ENCODE assay signal across 8 cellular contexts in genomic region chr14:49860988-49861387, GRCh38. TPM values are rescaled to one million over a fixed set of nuclear protein-coding genes. Genes with fewer than 3 reads are reported as not detected.
DNase-seq lines count a peak whose midpoint lies in the region; ATAC-seq and TF ChIP-seq lines count a peak whose summit lies in the region.

No MANE protein-coding gene starts in this region.

- H4K20me1 ChIP-seq in OCI-LY1 (ENCODE audit: insufficient read depth, low read length): no peaks in the 10 kb centered on the region

- H3K27me3 Mint-ChIP-seq in CD4-positive, alpha-beta T cell: peaks cover 15% of the 10 kb centered on the region
- peaks cover 2% of the 10 kb centered on the region for H3K27me3 Mint-ChIP-seq in HFFc6 (ENCODE audit: insufficient read depth)

- no peaks in the 10 kb centered on the region for H3K36me3 ChIP-seq in OCI-LY1 (ENCODE audit: insufficient read depth, low read length)
- H3K36me3 ChIP-seq in rectal smooth muscle tissue (ENCODE audit: control insufficient read depth, insufficient read depth, low read length): no peaks in the 10 kb centered on the region

- TF ChIP-seq CTCF in CD4-positive, alpha-beta T cell (IDR thresholded peaks at IDR 0.05): no peak
- no peak for TF ChIP-seq CTCF in OCI-LY1 (IDR thresholded peaks at IDR 0.05; ENCODE audit: low read length)
- no peak for TF ChIP-seq CTCF in fibroblast of pulmonary artery (IDR thresholded peaks at IDR 0.05; ENCODE audit: low read length, missing control alignments)
- no peak for TF ChIP-seq CTCF in HFFc6 (IDR thresholded peaks at IDR 0.05)

- no peaks in the 10 kb centered on the region for H3K9me2 ChIP-seq in OCI-LY1 (ENCODE audit: low read depth, low read length)

- peaks cover 7% of the 10 kb centered on the region; the same call in 1 of the 2 replicates for H3F3A ChIP-seq in OCI-LY1 (ENCODE audit: insufficient read depth, low read length)

- no peaks in the 10 kb centered on the region for H3K9me3 ChIP-seq in CD4-positive, alpha-beta T cell (ENCODE audit: control insufficient read depth, low read length)
- H3K9me3 ChIP-seq in OCI-LY1 (ENCODE audit: low read length): no peaks in the 10 kb centered on the region

- CTCF ChIA-PET in CD4-positive, alpha-beta T cell (lab: Charles Lee): interaction anchor here (1.0 to 5.0 kb wide), 15 partner anchors 9 to 371 kb away, joined by 3 to 121 read pairs (median 6); partner anchors contain the start of genes LRR1, NEMF, SOS2 and VCPKMT

- H3K9ac ChIP-seq in OCI-LY1 (ENCODE audit: low read length) (peak overlapping the region; percentile 89), rectal smooth muscle tissue (ENCODE audit: low read length) (no peak overlapping the region)

- peaks cover 2% of the 10 kb centered on the region for H3K9me3 Mint-ChIP-seq in CD4-positive, alpha-beta T cell
- no peaks in the 10 kb centered on the region for H3K9me3 Mint-ChIP-seq in HFFc6

- intact Hi-C loops in CD4-positive, alpha-beta T cell (cut with DNase I, micrococcal nuclease): loop anchor here (1.0 to 10.0 kb wide), 4 partner anchors 181 to 971 kb away; partner anchors contain the start of genes DMAC2L (in 2 of the 2), L2HGDH (in 2 of the 2), NIN (in 1 of the 2) and VCPKMT (in 1 of the 2)
- intact Hi-C loops in head of caudate nucleus (cut with DNase I): loop anchor here (5.0 to 10.0 kb wide), 2 partner anchors 256 to 374 kb away; partner anchors contain the start of genes SOS2 and VCPKMT

- peaks cover 46% of the 10 kb centered on the region for H3K4me1 ChIP-seq in OCI-LY1 (ENCODE audit: insufficient read depth, low read length, severe bottlenecking)
- peaks cover 8% of the 10 kb centered on the region for H3K4me1 ChIP-seq in rectal smooth muscle tissue (ENCODE audit: control insufficient read depth, insufficient read depth, low read length)

- H3K4me3 Mint-ChIP-seq in CD4-positive, alpha-beta T cell: no peak overlapping the region
- H3K4me3 Mint-ChIP-seq in HFFc6: no peak overlapping the region

- peaks cover 13% of the 10 kb centered on the region for H3K4me1 Mint-ChIP-seq in CD4-positive, alpha-beta T cell (ENCODE audit: low read depth)
- peaks cover 28% of the 10 kb centered on the region for H3K4me1 Mint-ChIP-seq in HFFc6 (ENCODE audit: low read depth)

- H3K79me2 ChIP-seq in OCI-LY1 (ENCODE audit: insufficient read depth, low read length): no peaks in the 10 kb centered on the region

- H3K27me3 ChIP-seq in CD4-positive, alpha-beta T cell (ENCODE audit: control insufficient read depth, insufficient read depth, low read length): no peaks in the 10 kb centered on the region
- H3K27me3 ChIP-seq in OCI-LY1 (ENCODE audit: insufficient read depth, low read length) (no peaks in the 10 kb centered on the region), rectal smooth muscle tissue (ENCODE audit: control insufficient read depth, insufficient read depth, low read length) (no peaks in the 10 kb centered on the region)

- H3K4me3 ChIP-seq in OCI-LY1 (ENCODE audit: low read depth, low read length, poor library complexity, severe bottlenecking): peak overlapping the region; percentile 85
- H3K4me3 ChIP-seq in fibroblast of pulmonary artery (replicated peaks; ENCODE audit: low read depth, low read length): peak overlapping the region; percentile 64
- H3K4me3 ChIP-seq in rectal smooth muscle tissue (ENCODE audit: low read length): peak overlapping the region; percentile 97

- DNase-seq in CD4-positive, alpha-beta T cell: no peak
- no peak for DNase-seq in fibroblast of pulmonary artery (ENCODE audit: low read depth)
- no peak for DNase-seq in hippocampal formation (lab: John Stamatoyannopoulos, UW)
- no peak for DNase-seq in stimulated activated CD4-positive, alpha-beta T cell treated with anti-CD3 and anti-CD28 coated beads, Interleukin-4, amount 100 ng/mL, for 4 hours
- DNase-seq in HFFc6: no peak
- no peak for DNase-seq in head of caudate nucleus

- peak overlapping the region; percentile 98 for H3K27ac ChIP-seq in CD4-positive, alpha-beta T cell (ENCODE audit: low read depth, low read length)
- H3K27ac ChIP-seq in OCI-LY1 (ENCODE audit: low read depth, low read length, poor library complexity, severe bottlenecking): peak overlapping the region; percentile 89
- peak overlapping the region; percentile 100 for H3K27ac ChIP-seq in rectal smooth muscle tissue (ENCODE audit: low read depth, low read length)

- ATAC-seq in CD4-positive, alpha-beta T cell (ENCODE audit: poor library complexity): no peak

- H3K36me3 Mint-ChIP-seq in CD4-positive, alpha-beta T cell (ENCODE audit: low read depth): no peaks in the 10 kb centered on the region
- no peaks in the 10 kb centered on the region for H3K36me3 Mint-ChIP-seq in HFFc6 (ENCODE audit: low read depth)

- peak overlapping the region; percentile 87 for H3K4me2 ChIP-seq in OCI-LY1 (ENCODE audit: low read length)

- POLR2A ChIA-PET in CD4-positive, alpha-beta T cell (lab: Charles Lee): interaction anchor here (0.6 to 8.7 kb wide), 24 partner anchors 8 to 274 kb away, joined by 3 to 220 read pairs (median 30); partner anchors contain the start of genes ARF6, DNAAF2, KLHDC1 and KLHDC2

- H2AFZ ChIP-seq in OCI-LY1 (ENCODE audit: low read length): no peak overlapping the region

- H3K27ac Mint-ChIP-seq in CD4-positive, alpha-beta T cell: no peak overlapping the region
- H3K27ac Mint-ChIP-seq in HFFc6: no peak overlapping the region

RNA-seq across cellular contexts. Expression of gene NEMF, which starts 8.4 kb away (rescaled TPM):
- total RNA-seq in CD4-positive, alpha-beta T cell: 10 to 100 TPM; 96.0 to 97.7 TPM
- total RNA-seq in HFFc6 (2021; fragmentation: NEBNext Ultra II Directional; extraction: Animal tissue kit (Norgen Biotek cat#: 25700)): 10 to 100 TPM; 55.5 to 69.7 (median 56.9) TPM

RNA-seq across cellular contexts. Expression of gene ARF6, which starts 31.9 kb away (rescaled TPM):
- total RNA-seq in CD4-positive, alpha-beta T cell: 10 to 100 TPM; 67.2 to 69.7 TPM
- 100 to 1,000 TPM in 1 of 6 experiments, 10 to 100 TPM in 5; 92.2 to 111 (median 94.7) TPM for total RNA-seq in HFFc6 (2021; fragmentation: NEBNext Ultra II Directional; extraction: Animal tissue kit (Norgen Biotek cat#: 25700))
